In genomic region chr1:165356876-165357275, GRCh38 we compare ENCODE assay signal across 17 cellular contexts. TPM values are rescaled to one million over a fixed set of nuclear protein-coding genes. Genes with fewer than 3 reads are reported as not detected.
DNase-seq lines count a peak whose midpoint lies in the region; ATAC-seq and TF ChIP-seq lines count a peak whose summit lies in the region.
"Had no signal": no experiment of that assay in that cellular context is flagged by ENCODE, and none has a peak within 500 bp of the region (broad histone marks: within the 10 kb centered on the region; RNA-seq: fewer than 3 reads in every experiment).

No MANE protein-coding gene starts in this region.

- TF ChIP-seq EP300 in stomach (IDR thresholded peaks at IDR 0.05) = no peak

- no peaks in the 10 kb centered on the region for H3K79me2 ChIP-seq in mesendoderm (ENCODE audit: control insufficient read depth, insufficient read depth, low read length)

- no peak overlapping the region for H2BK120ac ChIP-seq in mesendoderm (ENCODE audit: low read depth, low read length)

- no peak for TF ChIP-seq POLR2A in stomach (IDR thresholded peaks at IDR 0.05)

- ATAC-seq in HG02623 (IDR thresholded peaks at IDR 0.05; ENCODE audit: unreplicated experiment) = no peak
- ATAC-seq: HCT116 had no signal

- H3K27me3 ChIP-seq in HUES48 (ENCODE audit: control insufficient read depth, insufficient read depth, low read length) (peaks cover 99% of the 10 kb centered on the region), mesendoderm (ENCODE audit: insufficient read depth, low read length, poor library complexity) (peaks cover 54% of the 10 kb centered on the region), stomach (peaks cover 38 to 91% (median 62%) of the 10 kb centered on the region in 3 donors)

- H3K9me3 ChIP-seq in HUES48 (ENCODE audit: control insufficient read depth, insufficient read depth, low read length) (no peaks in the 10 kb centered on the region), stomach (no peaks in the 10 kb centered on the region)

- no CpG with 5 or more reads among the region's 25 CpGs for WGBS in mesendoderm (ENCODE audit: extremely low coverage, insufficient coverage, low lambda C conversion rate)
- 8 to 24% (median 13%) methylated on average over 20 to 25 of the region's 25 CpGs for WGBS in stomach, 5 donors

- H2AK5ac ChIP-seq in mesendoderm (ENCODE audit: low read length) = no peak overlapping the region

- no peak overlapping the region for H2BK15ac ChIP-seq in mesendoderm (replicated peaks; ENCODE audit: low read depth)

- H4K5ac ChIP-seq in mesendoderm (ENCODE audit: low read length) = no peak overlapping the region

- H3K18ac ChIP-seq in mesendoderm (ENCODE audit: low read length) = no peak overlapping the region

- H4K8ac ChIP-seq in mesendoderm (ENCODE audit: low read depth, low read length) = no peak overlapping the region

- H3K27ac ChIP-seq in HUES48 (ENCODE audit: low read depth, low read length) (no peak overlapping the region), mesendoderm (ENCODE audit: low read depth, low read length) (no peak overlapping the region), stomach (no peak overlapping the region)

- no peaks in the 10 kb centered on the region for H3K36me3 ChIP-seq in HUES48 (ENCODE audit: control insufficient read depth, insufficient read depth, low read length)
- no peaks in the 10 kb centered on the region for H3K36me3 ChIP-seq in mesendoderm (ENCODE audit: control insufficient read depth, insufficient read depth, low read length)
- no peaks in the 10 kb centered on the region for H3K36me3 ChIP-seq in stomach

- no peak for TF ChIP-seq CTCF in stomach (IDR thresholded peaks at IDR 0.05)

- no peak overlapping the region for H2BK5ac ChIP-seq in mesendoderm (ENCODE audit: low read length)

- no peaks in the 10 kb centered on the region for H3K79me1 ChIP-seq in mesendoderm (ENCODE audit: low read length)

- H3K4ac ChIP-seq in mesendoderm (ENCODE audit: low read depth, low read length) = no peak overlapping the region

- no peak overlapping the region for H3K23ac ChIP-seq in mesendoderm (ENCODE audit: low read length)

- intact Hi-C loops in stomach (cut with DNase I; ENCODE audit: low total_unique reads) = no loop called here

- H3K4me3 ChIP-seq in HUES48 (ENCODE audit: low read depth, low read length) (peak overlapping the region; percentile 63), mesendoderm (ENCODE audit: low read length) (no peak overlapping the region), stomach (peak overlapping the region; percentile 34 to 60 (median 42))

- H3K4me1 ChIP-seq in HUES48 (ENCODE audit: control insufficient read depth, insufficient read depth, low read length) = peaks cover 34% of the 10 kb centered on the region
- no peaks in the 10 kb centered on the region for H3K4me1 ChIP-seq in mesendoderm (ENCODE audit: control insufficient read depth, low read depth, low read length)
- peaks cover 12 to 51% (median 37%) of the 10 kb centered on the region in 4 donors for H3K4me1 ChIP-seq in stomach

- H3K9ac ChIP-seq in HUES48 (ENCODE audit: low read depth, low read length) = no peak overlapping the region
- no peak overlapping the region for H3K9ac ChIP-seq in mesendoderm (ENCODE audit: low read length)

- H3K4me2 ChIP-seq in mesendoderm (ENCODE audit: low read length) = peak overlapping the region; percentile 57

- DNase-seq in ecto neural progenitor cell (ENCODE audit: low spot score) = peak; percentile 70
- DNase-seq in mesendoderm = peak; percentile 55
- DNase-seq in stomach = no peak
- DNase-seq in foreskin melanocyte = no peak
- no peak for DNase-seq in NCI-H2107 (lab: John Stamatoyannopoulos, UW)
- no peak for DNase-seq in NCI-H69 (lab: John Stamatoyannopoulos, UW)
- DNase-seq: activated gamma-delta T cell; amniotic stem cell; NCI-H1694; NCI-H345; stimulated activated CD4-positive, alpha-beta T cell treated with anti-CD3 and anti-CD28 coated beads, Interleukin-15, amount 100 ng/mL, for 24 hours had no signal

- H3K56ac ChIP-seq in mesendoderm (ENCODE audit: low read length) = peak overlapping the region; percentile 61

RNA-seq across cellular contexts. Expression of gene LMX1A, which starts 0.4 kb away (rescaled TPM):
- polyA plus RNA-seq in mesendoderm (2013, experiment 1 of 2) = not detected
- not detected for polyA plus RNA-seq in mesendoderm (2013, experiment 2 of 2)
- not detected for total RNA-seq in stomach
- polyA plus RNA-seq in stomach = not detected
- total RNA-seq: M059J; T-helper 1 cell treated with Interleukin-12 subunit alpha and Interleukin-12 subunit beta and Interleukin-4 antibody, amounts not matched to agents 30 ng/mL and 1 ng/mL, for 36 hours had no signal
- polyA plus RNA-seq: BJ had no signal

Comparison
In these comparisons a context has a peak if more than half of its experiments do, and no peak if none do; other contexts are left out.
1. DNase-seq: peak in ecto neural progenitor cell (single experiment) and mesendoderm (single experiment); none in stomach (single experiment), foreskin melanocyte (single experiment), NCI-H2107 (single experiment) and NCI-H69 (single experiment).